Comparison of ENCODE assay signal across 27 cellular contexts in genomic region chr4:1024882-1025552, GRCh38. TPM values are rescaled to one million over a fixed set of nuclear protein-coding genes. Genes with fewer than 3 reads are reported as not detected.
DNase-seq lines count a peak whose midpoint lies in the region; ATAC-seq, FAIRE-seq and TF ChIP-seq lines count a peak whose summit lies in the region.
"Had no signal": no experiment of that assay in that cellular context is flagged by ENCODE, and none has a peak within 500 bp of the region (broad histone marks: within the 10 kb centered on the region; RNA-seq: fewer than 3 reads in every experiment).

No MANE protein-coding gene starts in this region.

- H3K27me3 Mint-ChIP-seq in activated CD8-positive, alpha-beta T cell treated with anti-CD3 and anti-CD28 coated beads, Interleukin-2, amount 10 ng/mL, durations not matched to agents 7 days and 5 days (ENCODE audit: low read depth): no peaks in the 10 kb centered on the region
- no peaks in the 10 kb centered on the region for H3K27me3 Mint-ChIP-seq in activated CD8-positive, alpha-beta T cell treated with anti-CD3 and anti-CD28 coated beads for 36 hours
- H3K27me3 Mint-ChIP-seq: IgD-negative memory B cell had no signal

- WGBS in H1 (ENCODE audit: extremely low coverage in 1 of 2, insufficient coverage in 1 of 2, insufficient read length in 1 of 2, insufficient replicate concordance in 2 of 2, low coverage in 1 of 2, low lambda C conversion rate in 2 of 2, missing lambda C conversion rate in 1 of 2), 2 experiments: 95% methylated on average over 30 of the region's 33 CpGs; no CpG with 5 or more reads in 1 of the 2 experiments
- 50 to 83% (median 59%) methylated on average over 22 to 33 of the region's 33 CpGs for WGBS in small intestine, 3 donors

- H2AFZ ChIP-seq in H1 (ENCODE audit: low read length): no peak overlapping the region
- H2AFZ ChIP-seq: GM23248 had no signal

- no peak for ATAC-seq in activated CD8-positive, alpha-beta T cell treated with anti-CD3 and anti-CD28 coated beads, Interleukin-2, amount 10 ng/mL, durations not matched to agents 7 days and 5 days
- ATAC-seq in activated CD8-positive, alpha-beta T cell treated with anti-CD3 and anti-CD28 coated beads for 36 hours: no peak
- ATAC-seq in HG02884 (IDR thresholded peaks at IDR 0.05; ENCODE audit: unreplicated experiment) (no peak), HG03045 (IDR thresholded peaks at IDR 0.05; ENCODE audit: unreplicated experiment) (no peak), GM21529 (IDR thresholded peaks at IDR 0.05; ENCODE audit: unreplicated experiment) (no peak)
- ATAC-seq: PC-3 had no signal

- intact Hi-C loops in activated CD8-positive, alpha-beta T cell treated with anti-CD3 and anti-CD28 coated beads for 36 hours (cut with micrococcal nuclease): no loop called here

- no peaks in the 10 kb centered on the region for H3K79me1 ChIP-seq in H1 (ENCODE audit: low read depth, low read length)

- H2BK12ac ChIP-seq in H1 (ENCODE audit: low read depth, low read length): no peak overlapping the region

- no peaks in the 10 kb centered on the region for H3K9me3 ChIP-seq in H1 (ENCODE audit: insufficient read depth in 2 of 2, low read depth in 1 of 2, low read length in 1 of 2)
- no peaks in the 10 kb centered on the region for H3K9me3 ChIP-seq in small intestine (ENCODE audit: control insufficient read depth, low read depth)

- H3K4ac ChIP-seq in H1 (replicated peaks; ENCODE audit: insufficient read length, low read depth, low read length): no peak overlapping the region

- no peak overlapping the region for H3K14ac ChIP-seq in H1 (ENCODE audit: insufficient read length)

- H3K27ac Mint-ChIP-seq in activated CD8-positive, alpha-beta T cell treated with anti-CD3 and anti-CD28 coated beads, Interleukin-2, amount 10 ng/mL, durations not matched to agents 7 days and 5 days: peak overlapping the region; percentile 20
- no peak overlapping the region for H3K27ac Mint-ChIP-seq in activated CD8-positive, alpha-beta T cell treated with anti-CD3 and anti-CD28 coated beads for 36 hours
- H3K27ac Mint-ChIP-seq: H9 had no signal

- H3K4me3 Mint-ChIP-seq in activated CD8-positive, alpha-beta T cell treated with anti-CD3 and anti-CD28 coated beads, Interleukin-2, amount 10 ng/mL, durations not matched to agents 7 days and 5 days: no peak overlapping the region
- no peak overlapping the region for H3K4me3 Mint-ChIP-seq in activated CD8-positive, alpha-beta T cell treated with anti-CD3 and anti-CD28 coated beads for 36 hours
- H3K4me3 Mint-ChIP-seq: H9 had no signal

- peak overlapping the region; percentile 8; the same call in 1 of the 2 replicates for H2BK15ac ChIP-seq in H1 (ENCODE audit: low read length)

- no peak overlapping the region for H2BK20ac ChIP-seq in H1 (ENCODE audit: low read length)

- TF ChIP-seq RAD21 in H1 (IDR thresholded peaks at IDR 0.05 in 1 of 2, conservative IDR thresholded peaks at IDR 0.05 in 1 of 2; ENCODE audit: low read depth in 2 of 2, low read length in 2 of 2): no peak

- H3K4me1 ChIP-seq in H1 (replicated peaks in 1 of 4; ENCODE audit: control insufficient read depth in 3 of 4, insufficient read depth in 4 of 4, low read length in 3 of 4) (peaks cover 0 to 7% (median 4%) of the 10 kb centered on the region in 4 experiments; a peak in 4 of 7 replicates), small intestine (ENCODE audit: control insufficient read depth in 2 of 2, insufficient read depth in 1 of 2, low read depth in 1 of 2, low read length in 1 of 2) (peaks cover 0 to 2% of the 10 kb centered on the region in 2 donors)

- no peak overlapping the region for H3K56ac ChIP-seq in H1 (replicated peaks; ENCODE audit: insufficient read length, low read depth, low read length)

- peaks cover 7% of the 10 kb centered on the region for H3K4me1 Mint-ChIP-seq in activated CD8-positive, alpha-beta T cell treated with anti-CD3 and anti-CD28 coated beads, Interleukin-2, amount 10 ng/mL, durations not matched to agents 7 days and 5 days (ENCODE audit: low read depth)
- peaks cover 6% of the 10 kb centered on the region for H3K4me1 Mint-ChIP-seq in activated CD8-positive, alpha-beta T cell treated with anti-CD3 and anti-CD28 coated beads for 36 hours (ENCODE audit: low read depth)

- TF ChIP-seq CTCF in activated CD8-positive, alpha-beta T cell treated with anti-CD3 and anti-CD28 coated beads for 36 hours (IDR thresholded peaks at IDR 0.05): no peak
- TF ChIP-seq CTCF in H1 (IDR thresholded peaks at IDR 0.05; ENCODE audit: control extremely low read depth in 1 of 3, insufficient read depth in 1 of 3, low read depth in 1 of 3, low read length in 3 of 3): no peak

- CTCF ChIA-PET in activated CD8-positive, alpha-beta T cell treated with anti-CD3 and anti-CD28 coated beads, Interleukin-2, amount 10 ng/mL, durations not matched to agents 7 days and 5 days (lab: Charles Lee): no interaction called here
- CTCF ChIA-PET in activated CD8-positive, alpha-beta T cell treated with anti-CD3 and anti-CD28 coated beads for 36 hours (lab: Charles Lee): no interaction called here
- CTCF ChIA-PET in H1 (lab: Charles Lee; ENCODE audit: partially characterized antibody): no interaction called here

- H3K27ac ChIP-seq in H1 (ENCODE audit: low read depth, low read length) (no peak overlapping the region), small intestine (ENCODE audit: low read depth in 1 of 2, low read length in 1 of 2) (no peak overlapping the region)
- H3K27ac ChIP-seq: GM23248 had no signal

- no peak for DNase-seq in activated CD8-positive, alpha-beta T cell treated with anti-CD3 and anti-CD28 coated beads, Interleukin-2, amount 10 ng/mL, durations not matched to agents 7 days and 5 days
- no peak for DNase-seq in activated CD8-positive, alpha-beta T cell treated with anti-CD3 and anti-CD28 coated beads for 36 hours
- DNase-seq in HTR-8/SVneo (ENCODE audit: insufficient read length, low spot score): no peak
- DNase-seq in H1 (ENCODE audit: low read depth in 1 of 2, low spot score in 2 of 2): no peak
- DNase-seq in small intestine: peak; percentile 24
- DNase-seq: DMS153; DND-41; GM23248; H9; NCI-H1048; NCI-H1417; NCI-H1694; NCI-H2029 treated with DMSO at 0.1 percent for 48 hours; NCI-H446 treated with DMSO at 0.1 percent for 48 hours; NCI-H526; NCI-H82; NK-92 treated with Interleukin-12 subunit alpha and Interleukin-12 subunit beta, amount 100 ng/mL, for 24 hours; PC-3; RPMI8226; SHP77 had no signal

- H3K9me3 Mint-ChIP-seq in activated CD8-positive, alpha-beta T cell treated with anti-CD3 and anti-CD28 coated beads, Interleukin-2, amount 10 ng/mL, durations not matched to agents 7 days and 5 days (ENCODE audit: insufficient read depth): no peaks in the 10 kb centered on the region
- H3K9me3 Mint-ChIP-seq in activated CD8-positive, alpha-beta T cell treated with anti-CD3 and anti-CD28 coated beads for 36 hours: no peaks in the 10 kb centered on the region
- H3K9me3 Mint-ChIP-seq: IgD-negative memory B cell had no signal

- H4K8ac ChIP-seq in H1 (ENCODE audit: extremely low read depth, insufficient read depth, low read length): no peak overlapping the region

- no peak overlapping the region for H4K5ac ChIP-seq in H1 (ENCODE audit: insufficient read length, low read depth, low read length)

- POLR2A ChIA-PET in activated CD8-positive, alpha-beta T cell treated with anti-CD3 and anti-CD28 coated beads, Interleukin-2, amount 10 ng/mL, durations not matched to agents 7 days and 5 days (lab: Charles Lee): no interaction called here
- POLR2A ChIA-PET in activated CD8-positive, alpha-beta T cell treated with anti-CD3 and anti-CD28 coated beads for 36 hours (lab: Charles Lee): no interaction called here
- POLR2A ChIA-PET in H1 (lab: Charles Lee; ENCODE audit: partially characterized antibody): no interaction called here

- H2BK5ac ChIP-seq in H1 (ENCODE audit: low read depth, low read length): no peak overlapping the region

- FAIRE-seq in HTR-8/SVneo (lab: Jason Lieb, UNC): peak; percentile 44
- no peak for FAIRE-seq in H1 (lab: Jason Lieb, UNC)
- FAIRE-seq in small intestine (lab: Jason Lieb, UNC): no peak
- FAIRE-seq: GM19239 had no signal

- H2BK120ac ChIP-seq in H1 (replicated peaks; ENCODE audit: low read depth, low read length): no peak overlapping the region

- no peak overlapping the region for H3K18ac ChIP-seq in H1 (ENCODE audit: extremely low read depth, low read length)

- H4K91ac ChIP-seq in H1 (replicated peaks; ENCODE audit: insufficient read length, low read length): no peak overlapping the region

- no peak for TF ChIP-seq POLR2A in H1 (IDR thresholded peaks at IDR 0.05; ENCODE audit: control extremely low read depth in 1 of 2, low read depth in 2 of 2, low read length in 2 of 2)

- no peak overlapping the region for H3K9ac ChIP-seq in H1 (replicated peaks in 1 of 4; ENCODE audit: extremely low read depth in 1 of 4, low read depth in 3 of 4, low read length in 3 of 4)
- H3K9ac ChIP-seq: GM23248 had no signal

- peaks cover 5% of the 10 kb centered on the region for H3K36me3 Mint-ChIP-seq in activated CD8-positive, alpha-beta T cell treated with anti-CD3 and anti-CD28 coated beads, Interleukin-2, amount 10 ng/mL, durations not matched to agents 7 days and 5 days (ENCODE audit: low read depth)
- H3K36me3 Mint-ChIP-seq in activated CD8-positive, alpha-beta T cell treated with anti-CD3 and anti-CD28 coated beads for 36 hours (ENCODE audit: low read depth): peaks cover 11% of the 10 kb centered on the region
- H3K36me3 Mint-ChIP-seq: IgD-negative memory B cell had no signal

- H3K23me2 ChIP-seq in H1 (ENCODE audit: low read depth, low read length): no peaks in the 10 kb centered on the region; the same call in 1 of the 2 replicates

- peaks cover 0 to 16% of the 10 kb centered on the region in 2 experiments for H4K20me1 ChIP-seq in H1 (replicated peaks in 1 of 2; ENCODE audit: control insufficient read depth in 1 of 2, insufficient read depth in 2 of 2, low read length in 2 of 2)

- TF ChIP-seq EP300 in H1 (IDR thresholded peaks at IDR 0.05; ENCODE audit: borderline replicate concordance in 1 of 2, low read depth in 2 of 2, low read length in 2 of 2): no peak

- H3K79me2 ChIP-seq in H1 (ENCODE audit: control insufficient read depth in 1 of 2, insufficient read depth in 2 of 2, low read length in 2 of 2): no peaks in the 10 kb centered on the region

- H3K27me3 ChIP-seq in H1 (replicated peaks in 1 of 4; ENCODE audit: control insufficient read depth in 3 of 4, extremely low read depth in 1 of 4, insufficient read depth in 3 of 4, low read length in 3 of 4) (0 out of 7 replicates have a peak, but pooled peaks cover 0 to 5% (median 0%) of the 10 kb centered on the region in 4 experiments), small intestine (ENCODE audit: control insufficient read depth in 2 of 2, insufficient read depth in 2 of 2, low read length in 2 of 2) (peaks cover 0 to 9% of the 10 kb centered on the region in 2 donors)

- no peak overlapping the region for H3K4me3 ChIP-seq in H1 (ENCODE audit: extremely low read depth in 1 of 4, insufficient read depth in 2 of 4, low read depth in 3 of 4, low read length in 4 of 4)
- no peak overlapping the region for H3K4me3 ChIP-seq in small intestine (ENCODE audit: low read depth in 1 of 2, low read length in 2 of 2)
- H3K4me3 ChIP-seq: GM23248 had no signal

- no peak overlapping the region for H2AK5ac ChIP-seq in H1 (ENCODE audit: low read depth, low read length)

- H3K4me2 ChIP-seq in H1 (ENCODE audit: insufficient read depth in 1 of 2, low read depth in 2 of 2, low read length in 2 of 2): no peak overlapping the region

- peaks cover 0 to 9% (median 8%) of the 10 kb centered on the region in 4 experiments; a peak in 5 of 8 replicates for H3K36me3 ChIP-seq in H1 (ENCODE audit: control insufficient read depth in 2 of 4, insufficient read depth in 4 of 4, low read length in 3 of 4)
- no peaks in the 10 kb centered on the region for H3K36me3 ChIP-seq in small intestine (ENCODE audit: control insufficient read depth in 2 of 2, insufficient read depth in 2 of 2, low read length in 2 of 2)

- no peak overlapping the region for H3K23ac ChIP-seq in H1 (ENCODE audit: insufficient read length)

RNA-seq across cellular contexts. Expression of gene FGFRL1, which starts 13.6 kb away (rescaled TPM):
- total RNA-seq in activated CD8-positive, alpha-beta T cell treated with anti-CD3 and anti-CD28 coated beads, Interleukin-2, amount 10 ng/mL, durations not matched to agents 7 days and 5 days: 10 to 100 TPM in 1 of 2 experiments, 1 to 10 TPM in 1; 8.1 to 10.1 TPM
- total RNA-seq in activated CD8-positive, alpha-beta T cell treated with anti-CD3 and anti-CD28 coated beads for 36 hours: 10 to 100 TPM; 16.2 to 18.0 TPM
- 18.8 and 18.9 TPM in 2 replicates for total RNA-seq in H1 (2021; fragmentation: NEBNext Ultra II Directional; extraction: Animal tissue kit (Norgen Biotek cat#: 25700))
- polyA plus RNA-seq in H1 (2011; rRNA removed): 34.6 and 38.9 TPM in 2 replicates
- polyA plus RNA-seq in H1 (2011; cell fraction: cytosol; rRNA removed): 27.7 TPM
- 30.1 TPM for polyA plus RNA-seq in H1 (2011; cell fraction: nucleus; rRNA removed)
- polyA plus RNA-seq in H1 (2012, experiment 1 of 2): 12.6 to 21.8 TPM (median 19.7 TPM) in 4 replicates
- 15.6 TPM for polyA plus RNA-seq in H1 (2012, experiment 2 of 2)
- 21.1 TPM for polyA plus RNA-seq in H1 (2013, experiment 1 of 2)
- 22.9 TPM for polyA plus RNA-seq in H1 (2013, experiment 2 of 2)
- 72.8 and 101 TPM in 2 replicates for polyA minus RNA-seq in H1 (2011; rRNA and poly(A)+ RNA removed)
- polyA minus RNA-seq in H1 (2011; cell fraction: cytosol; rRNA and poly(A)+ RNA removed): 20.7 TPM
- polyA minus RNA-seq in H1 (2011; cell fraction: nucleus; rRNA and poly(A)+ RNA removed): 22.0 TPM
- polyA plus RNA-seq in small intestine: 10 to 100 TPM in 1 of 3 donors, 1 to 10 TPM in 2; 1.8 to 10.9 (median 4.1) TPM

RNA-seq across cellular contexts. Expression of gene SLC26A1, which starts 31.8 kb away (rescaled TPM):
- under 1 TPM in 1 of 2 experiments, not detected in 1; 0.45 TPM for total RNA-seq in activated CD8-positive, alpha-beta T cell treated with anti-CD3 and anti-CD28 coated beads, Interleukin-2, amount 10 ng/mL, durations not matched to agents 7 days and 5 days
- total RNA-seq in activated CD8-positive, alpha-beta T cell treated with anti-CD3 and anti-CD28 coated beads for 36 hours: under 1 TPM in 1 of 2 experiments, not detected in 1; 0.27 TPM
- total RNA-seq in H1 (2021; fragmentation: NEBNext Ultra II Directional; extraction: Animal tissue kit (Norgen Biotek cat#: 25700)): not detected in 2 replicates
- polyA plus RNA-seq in H1 (2011; rRNA removed) (0.11 and 0.14 TPM in 2 replicates), small intestine (1 to 10 TPM in 2 of 3 donors, under 1 TPM in 1; 0.54 to 3.0 (median 2.5) TPM)
- 0.10 TPM for polyA plus RNA-seq in H1 (2011; cell fraction: cytosol; rRNA removed)
- polyA plus RNA-seq in H1 (2011; cell fraction: nucleus; rRNA removed): 0.57 TPM
- 0.20 to 0.67 TPM (median 0.33 TPM) in 4 replicates for polyA plus RNA-seq in H1 (2012, experiment 1 of 2)
- polyA plus RNA-seq in H1 (2012, experiment 2 of 2): 0.08 TPM
- 0.14 TPM for polyA plus RNA-seq in H1 (2013, experiment 1 of 2)
- 0.06 TPM for polyA plus RNA-seq in H1 (2013, experiment 2 of 2)
- polyA minus RNA-seq in H1 (2011; rRNA and poly(A)+ RNA removed): 0.07 and 0.09 TPM in 2 replicates
- not detected for polyA minus RNA-seq in H1 (2011; cell fraction: cytosol; rRNA and poly(A)+ RNA removed)
- polyA minus RNA-seq in H1 (2011; cell fraction: nucleus; rRNA and poly(A)+ RNA removed): 0.20 TPM
- total RNA-seq: PC-3, SK-MEL-5 had no signal
- polyA plus RNA-seq: BJ had no signal

RNA-seq across cellular contexts. Expression of gene IDUA, which starts 38.2 kb away (rescaled TPM):
- total RNA-seq in activated CD8-positive, alpha-beta T cell treated with anti-CD3 and anti-CD28 coated beads, Interleukin-2, amount 10 ng/mL, durations not matched to agents 7 days and 5 days: 10 to 100 TPM; 19.0 to 20.9 TPM
- total RNA-seq in activated CD8-positive, alpha-beta T cell treated with anti-CD3 and anti-CD28 coated beads for 36 hours: 1 to 10 TPM; 4.8 to 5.4 TPM
- total RNA-seq in H1 (2021; fragmentation: NEBNext Ultra II Directional; extraction: Animal tissue kit (Norgen Biotek cat#: 25700)): 4.8 and 6.5 TPM in 2 replicates
- 2.8 and 5.8 TPM in 2 replicates for polyA plus RNA-seq in H1 (2011; rRNA removed)
- polyA plus RNA-seq in H1 (2011; cell fraction: cytosol; rRNA removed): 3.5 TPM
- polyA plus RNA-seq in H1 (2011; cell fraction: nucleus; rRNA removed): 30.1 TPM
- polyA plus RNA-seq in H1 (2012, experiment 1 of 2): 1.3 to 4.4 TPM (median 2.7 TPM) in 4 replicates
- polyA plus RNA-seq in H1 (2012, experiment 2 of 2): 1.2 TPM
- 2.0 TPM for polyA plus RNA-seq in H1 (2013, experiment 1 of 2)
- polyA plus RNA-seq in H1 (2013, experiment 2 of 2): 2.1 TPM
- polyA minus RNA-seq in H1 (2011; rRNA and poly(A)+ RNA removed): 0.93 and 1.1 TPM in 2 replicates
- polyA minus RNA-seq in H1 (2011; cell fraction: cytosol; rRNA and poly(A)+ RNA removed): 2.7 TPM
- 8.1 TPM for polyA minus RNA-seq in H1 (2011; cell fraction: nucleus; rRNA and poly(A)+ RNA removed)
- 10 to 100 TPM; 10.8 to 13.2 (median 13.0) TPM for polyA plus RNA-seq in small intestine

RNA-seq across cellular contexts. Expression of gene DGKQ, which starts 51.6 kb away (rescaled TPM):
- total RNA-seq in activated CD8-positive, alpha-beta T cell treated with anti-CD3 and anti-CD28 coated beads, Interleukin-2, amount 10 ng/mL, durations not matched to agents 7 days and 5 days: 10 to 100 TPM; 15.9 to 16.2 TPM
- 10 to 100 TPM; 14.3 to 16.7 TPM for total RNA-seq in activated CD8-positive, alpha-beta T cell treated with anti-CD3 and anti-CD28 coated beads for 36 hours
- 9.3 and 9.7 TPM in 2 replicates for total RNA-seq in H1 (2021; fragmentation: NEBNext Ultra II Directional; extraction: Animal tissue kit (Norgen Biotek cat#: 25700))
- polyA plus RNA-seq in H1 (2011; rRNA removed) (7.3 and 14.5 TPM in 2 replicates), small intestine (10 to 100 TPM; 18.9 to 42.3 (median 31.6) TPM)
- polyA plus RNA-seq in H1 (2011; cell fraction: cytosol; rRNA removed): 11.1 TPM
- polyA plus RNA-seq in H1 (2011; cell fraction: nucleus; rRNA removed): 97.1 TPM
- polyA plus RNA-seq in H1 (2012, experiment 1 of 2): 6.3 to 10.5 TPM (median 9.8 TPM) in 4 replicates
- 5.8 TPM for polyA plus RNA-seq in H1 (2012, experiment 2 of 2)
- polyA plus RNA-seq in H1 (2013, experiment 1 of 2): 5.9 TPM
- polyA plus RNA-seq in H1 (2013, experiment 2 of 2): 5.2 TPM
- 3.4 and 6.0 TPM in 2 replicates for polyA minus RNA-seq in H1 (2011; rRNA and poly(A)+ RNA removed)
- polyA minus RNA-seq in H1 (2011; cell fraction: cytosol; rRNA and poly(A)+ RNA removed): 10.1 TPM
- 13.6 TPM for polyA minus RNA-seq in H1 (2011; cell fraction: nucleus; rRNA and poly(A)+ RNA removed)
